Comparison of ENCODE assay signal across 11 cellular contexts in genomic region chr3:144294659-144295538, GRCh38.
A peak's percentile ranks its signal among the peaks of the same experiment; 100 is the strongest.
DNase-seq lines count a peak whose midpoint lies in the region; ATAC-seq, FAIRE-seq and TF ChIP-seq lines count a peak whose summit lies in the region.
"Had no signal": no experiment of that assay in that cellular context is flagged by ENCODE, and none has a peak within 500 bp of the region (broad histone marks: within the 10 kb centered on the region; RNA-seq: fewer than 3 reads in every experiment).

No MANE protein-coding gene starts in this region.

- no TSS peak for BruUV-seq in OCI-LY7 (replicated peaks; lab: Mats Ljungman, UMichigan)

- H4K20me1 ChIP-seq in OCI-LY3 (ENCODE audit: insufficient read depth, low read length) = no peaks in the 10 kb centered on the region
- no peaks in the 10 kb centered on the region for H4K20me1 ChIP-seq in OCI-LY7 (ENCODE audit: insufficient read depth, low read length)
- H4K20me1 ChIP-seq: BLaER1 treated with 17β-estradiol and CSF1 and Interleukin-3, amounts not matched to agents 10 nM and 100 nM had no signal

- H3K27ac ChIP-seq in OCI-LY3 (ENCODE audit: low read length) (peak overlapping the region; percentile 25; the same call in 1 of the 2 replicates), OCI-LY7 (ENCODE audit: low read depth, low read length, poor library complexity, severe bottlenecking) (no peak overlapping the region), stomach (no peak overlapping the region)
- H3K27ac ChIP-seq: BLaER1 treated with 17β-estradiol and CSF1 and Interleukin-3, amounts not matched to agents 10 nM and 100 nM had no signal

- DNase-seq in GM12891 (ENCODE audit: insufficient read length, low spot score) = no peak
- DNase-seq in effector CD8-positive, alpha-beta T cell (lab: John Stamatoyannopoulos, UW) = no peak
- no peak for DNase-seq in OCI-LY7 (ENCODE audit: low spot score)
- DNase-seq in BE2C = no peak
- no peak for DNase-seq in stomach
- DNase-seq: NCI-H69 had no signal

- no peak for TF ChIP-seq EP300 in stomach (IDR thresholded peaks at IDR 0.05)

- TF ChIP-seq POLR2A in GM12891 (IDR thresholded peaks at IDR 0.05; ENCODE audit: low read depth, low read length) (no peak), stomach (IDR thresholded peaks at IDR 0.05) (no peak)

- H3K4me2 ChIP-seq in OCI-LY3 (ENCODE audit: low read length) = peak overlapping the region; percentile 76
- H3K4me2 ChIP-seq in OCI-LY7 (ENCODE audit: low read length) = no peak overlapping the region
- H3K4me2 ChIP-seq: BLaER1 treated with 17β-estradiol and CSF1 and Interleukin-3, amounts not matched to agents 10 nM and 100 nM had no signal

- no peaks in the 10 kb centered on the region for H3K9me2 ChIP-seq in OCI-LY7 (ENCODE audit: insufficient read depth, low read length)

- H3K27me3 ChIP-seq in OCI-LY3 (ENCODE audit: low read depth, low read length) (no peaks in the 10 kb centered on the region), BE2C (no peaks in the 10 kb centered on the region), stomach (no peaks in the 10 kb centered on the region)
- H3K27me3 ChIP-seq: BLaER1 treated with 17β-estradiol and CSF1 and Interleukin-3, amounts not matched to agents 10 nM and 100 nM had no signal

- 0 out of 2 replicates have a peak, but pooled peaks cover 7% of the 10 kb centered on the region for H3K9me3 ChIP-seq in OCI-LY3 (ENCODE audit: insufficient read depth, low read length)
- H3K9me3 ChIP-seq in OCI-LY7 (ENCODE audit: low read length) = no peaks in the 10 kb centered on the region
- H3K9me3 ChIP-seq in BE2C = no peaks in the 10 kb centered on the region
- H3K9me3 ChIP-seq in stomach = peaks cover 0 to 8% (median 0%) of the 10 kb centered on the region in 4 donors

- H3K79me2 ChIP-seq in OCI-LY3 (ENCODE audit: low read length) (no peaks in the 10 kb centered on the region), OCI-LY7 (ENCODE audit: insufficient read depth, low read depth, low read length) (no peaks in the 10 kb centered on the region)

- 65 to 81% (median 75%) methylated on average over 2 of the region's 2 CpGs for WGBS in stomach, 5 donors

- peak; percentile 70 for FAIRE-seq in GM12891 (lab: Jason Lieb, UNC)
- FAIRE-seq: K562 had no signal

- TF ChIP-seq CTCF in OCI-LY3 (IDR thresholded peaks at IDR 0.05; ENCODE audit: low read depth, low read length) = no peak
- TF ChIP-seq CTCF in OCI-LY7 (conservative IDR thresholded peaks at IDR 0.05; ENCODE audit: low read length) = no peak
- no peak for TF ChIP-seq CTCF in BE2C (IDR thresholded peaks at IDR 0.05; ENCODE audit: low read depth, low read length)
- TF ChIP-seq CTCF in stomach (IDR thresholded peaks at IDR 0.05) = no peak

- H3K4me3 ChIP-seq in OCI-LY3 (ENCODE audit: low read length) (peak overlapping the region; percentile 55), OCI-LY7 (ENCODE audit: low read depth, low read length, poor library complexity, severe bottlenecking) (no peak overlapping the region), BE2C (ENCODE audit: low read depth, low read length) (no peak overlapping the region), stomach (no peak overlapping the region)
- H3K4me3 ChIP-seq: BLaER1 treated with 17β-estradiol and CSF1 and Interleukin-3, amounts not matched to agents 10 nM and 100 nM; K562 had no signal

- H3K4me1 ChIP-seq in OCI-LY3 (ENCODE audit: low read length) (peaks cover 41% of the 10 kb centered on the region), OCI-LY7 (ENCODE audit: insufficient read depth, low read length, poor library complexity, severe bottlenecking) (no peaks in the 10 kb centered on the region), BE2C (no peaks in the 10 kb centered on the region), stomach (no peaks in the 10 kb centered on the region)
- H3K4me1 ChIP-seq: BLaER1 treated with 17β-estradiol and CSF1 and Interleukin-3, amounts not matched to agents 10 nM and 100 nM had no signal

- H2AFZ ChIP-seq in OCI-LY3 (ENCODE audit: low read depth, low read length) = no peak overlapping the region
- no peak overlapping the region for H2AFZ ChIP-seq in OCI-LY7 (ENCODE audit: low read length)

- POLR2A ChIA-PET in OCI-LY7 (lab: Charles Lee) = interaction anchor here (1.1 kb wide), 1 partner anchor 38 kb away, joined by 4 read pairs; no protein-coding TSS in a partner anchor

- H3K9ac ChIP-seq in OCI-LY3 (ENCODE audit: low read length) = peak overlapping the region; percentile 29; the same call in 1 of the 2 replicates
- H3K9ac ChIP-seq: BLaER1 treated with 17β-estradiol and CSF1 and Interleukin-3, amounts not matched to agents 10 nM and 100 nM had no signal

- CTCF ChIA-PET in OCI-LY7 (lab: Charles Lee; ENCODE audit: unreplicated experiment) = no interaction called here

- ATAC-seq in GM19438 (IDR thresholded peaks at IDR 0.05; ENCODE audit: low read depth, unreplicated experiment) (peak; percentile 82), HG02938 (IDR thresholded peaks at IDR 0.05; ENCODE audit: unreplicated experiment) (peak; percentile 85)
- ATAC-seq: K562 had no signal

- intact Hi-C loops in OCI-LY7 (cut with micrococcal nuclease; ENCODE audit: unreplicated experiment) = no loop called here
- intact Hi-C loops in stomach (cut with DNase I; ENCODE audit: low total_unique reads) = no loop called here

- H3K36me3 ChIP-seq in OCI-LY3 (replicated peaks; ENCODE audit: low read depth, low read length) (peaks cover 2% of the 10 kb centered on the region), OCI-LY7 (ENCODE audit: insufficient read depth, low read length) (no peaks in the 10 kb centered on the region), BE2C (no peaks in the 10 kb centered on the region), stomach (no peaks in the 10 kb centered on the region)
- H3K36me3 ChIP-seq: BLaER1 treated with 17β-estradiol and CSF1 and Interleukin-3, amounts not matched to agents 10 nM and 100 nM had no signal

TF ChIP-seq in GM12891, 5 proteins besides CTCF, POLR2A, EP300 and RAD21:
- TF ChIP-seq SPI1 (IDR thresholded peaks at IDR 0.05; ENCODE audit: low read depth, low read length) (no peak), POU2F2 (IDR thresholded peaks at IDR 0.05; ENCODE audit: low read depth, low read length) (0 out of 2 replicates have a peak, but pooled peaks have one; percentile 52), PAX5 (IDR thresholded peaks at IDR 0.05; ENCODE audit: insufficient read depth, low read length, severe bottlenecking) (no peak), TAF1 (IDR thresholded peaks at IDR 0.05; ENCODE audit: low read depth, low read length) (no peak), POLR2AphosphoS5 (IDR thresholded peaks at IDR 0.05; ENCODE audit: low read depth, low read length) (no peak)
TF ChIP-seq in GM12891: peak in this region for 1.
